ENCODE assay signal across 8 cellular contexts in the genomic region with DNA sequence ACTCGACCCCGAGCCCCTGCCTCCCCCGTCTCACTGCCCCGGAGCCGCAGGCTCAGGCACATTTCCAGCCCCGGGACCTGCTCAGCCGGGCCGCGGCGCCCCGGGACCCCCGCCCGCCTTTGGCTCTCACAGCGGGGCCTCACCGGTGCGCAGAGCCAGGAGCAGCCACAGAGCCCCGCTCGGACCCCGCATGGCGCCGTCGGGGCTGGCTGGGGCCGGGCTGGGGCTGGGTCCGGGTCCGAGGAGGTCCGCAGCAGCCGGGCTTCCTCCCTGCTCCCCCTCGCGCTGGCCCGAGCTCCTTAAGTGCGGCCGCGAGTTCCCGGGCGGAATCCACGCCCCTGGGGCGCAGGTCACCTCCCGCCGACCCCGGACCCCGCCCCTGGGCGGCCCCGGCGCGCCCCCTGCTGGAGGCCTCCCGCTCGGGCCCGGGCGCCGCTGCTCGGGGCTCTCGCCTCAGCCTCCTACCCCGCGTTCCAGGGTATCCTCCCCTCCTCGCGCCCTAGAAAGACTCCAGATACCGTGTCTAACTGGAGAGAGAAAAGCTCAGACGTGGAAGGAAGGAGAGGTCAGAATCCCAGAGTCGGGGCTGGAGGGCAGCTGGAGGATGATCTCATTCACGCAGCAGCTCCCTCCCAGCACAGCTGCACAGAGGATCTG. TPM values are rescaled to one million over a fixed set of nuclear protein-coding genes. Genes with fewer than 3 reads are reported as not detected.
DNase-seq lines count a peak whose midpoint lies in the region; ATAC-seq and TF ChIP-seq lines count a peak whose summit lies in the region.

A gene (minus strand): TSS at position 307 of the 657 bp plus-strand sequence. CDS start 115 bp downstream, at position 192.

- no peak within 1 kb of the TSS for H3K4me2 ChIP-seq in neural cell (ENCODE audit: low read length)

- H3K36me3 ChIP-seq in neural cell (ENCODE audit: insufficient read depth, low read length): no peaks in the 10 kb centered on the region

- H3K9ac ChIP-seq in neural cell (ENCODE audit: low read length): peak within 1 kb of the TSS; percentile 3

- DNase-seq in AG09309 (ENCODE audit: low read depth) (no peak), NOMO-1 treated with dmso at 0.1 percent for 144 hours (lab: John Stamatoyannopoulos, UW; ENCODE audit: unreplicated experiment) (peak; percentile 56), activated T-cell treated with anti-CD3 and anti-CD28 coated beads for 24 hours (ENCODE audit: low read depth) (peak; percentile 61), fibroblast of gingiva (ENCODE audit: low read depth) (peak; percentile 16), superior temporal gyrus (ENCODE audit: extremely low spot score) (peak; percentile 34)

- H3K9me2 ChIP-seq in neural cell (ENCODE audit: insufficient read depth, low read length): no peaks in the 10 kb centered on the region

- TF ChIP-seq RAD21 in neural cell (conservative IDR thresholded peaks at IDR 0.05): peak; percentile 19

- H3K4me3 ChIP-seq in AG09309 (ENCODE audit: control insufficient read depth, low read depth, low read length) (peak within 1 kb of the TSS; percentile 23), neural cell (ENCODE audit: low read length) (peak within 1 kb of the TSS; percentile 53)

- no peak within 1 kb of the TSS for H3K27ac ChIP-seq in neural cell (ENCODE audit: low read length)

- H4K20me1 ChIP-seq in neural cell (ENCODE audit: insufficient read depth): no peaks in the 10 kb centered on the region

- ATAC-seq in GM18873 (IDR thresholded peaks at IDR 0.05; ENCODE audit: low FRiP score, unreplicated experiment): peak; percentile 52
- peak; percentile 82 for ATAC-seq in HG03159 (IDR thresholded peaks at IDR 0.05; ENCODE audit: unreplicated experiment)

- no peak within 1 kb of the TSS for H2AFZ ChIP-seq in neural cell (ENCODE audit: low read depth, low read length)

- peak; percentile 36 for TF ChIP-seq CTCF in AG09309 (IDR thresholded peaks at IDR 0.05; ENCODE audit: control insufficient read depth, insufficient read depth, low read depth, low read length, missing control alignments)
- peak; percentile 63 for TF ChIP-seq CTCF in neural cell (IDR thresholded peaks at IDR 0.05; ENCODE audit: poor library complexity, severe bottlenecking)

- no peaks in the 10 kb centered on the region for H3F3A ChIP-seq in neural cell (ENCODE audit: insufficient read depth, low read length, poor library complexity, severe bottlenecking)

- peaks cover 15% of the 10 kb centered on the region for H3K27me3 ChIP-seq in neural cell (ENCODE audit: insufficient read depth, low read depth, low read length)

- TF ChIP-seq EP300 in neural cell (conservative IDR thresholded peaks at IDR 0.05; ENCODE audit: poor library complexity, severe bottlenecking): no peak

- no peaks in the 10 kb centered on the region for H3K9me3 ChIP-seq in neural cell (ENCODE audit: low read length)

- no peaks in the 10 kb centered on the region for H3K79me2 ChIP-seq in neural cell (replicated peaks; ENCODE audit: insufficient read depth, low read length)

TF ChIP-seq in neural cell, 6 proteins besides CTCF, POLR2A, EP300 and RAD21:
- TF ChIP-seq EZH2 (IDR thresholded peaks at IDR 0.05; ENCODE audit: borderline replicate concordance, insufficient read depth, low read length, poor library complexity, severe bottlenecking) (no peak), MXI1 (conservative IDR thresholded peaks at IDR 0.05; ENCODE audit: poor library complexity, severe bottlenecking) (no peak), TAF1 (IDR thresholded peaks at IDR 0.05; ENCODE audit: low read depth) (no peak), POLR2AphosphoS5 (IDR thresholded peaks at IDR 0.05) (no peak), SMC3 (conservative IDR thresholded peaks at IDR 0.05; ENCODE audit: poor library complexity) (peak; percentile 24)
- TF ChIP-seq, protein P1, sequence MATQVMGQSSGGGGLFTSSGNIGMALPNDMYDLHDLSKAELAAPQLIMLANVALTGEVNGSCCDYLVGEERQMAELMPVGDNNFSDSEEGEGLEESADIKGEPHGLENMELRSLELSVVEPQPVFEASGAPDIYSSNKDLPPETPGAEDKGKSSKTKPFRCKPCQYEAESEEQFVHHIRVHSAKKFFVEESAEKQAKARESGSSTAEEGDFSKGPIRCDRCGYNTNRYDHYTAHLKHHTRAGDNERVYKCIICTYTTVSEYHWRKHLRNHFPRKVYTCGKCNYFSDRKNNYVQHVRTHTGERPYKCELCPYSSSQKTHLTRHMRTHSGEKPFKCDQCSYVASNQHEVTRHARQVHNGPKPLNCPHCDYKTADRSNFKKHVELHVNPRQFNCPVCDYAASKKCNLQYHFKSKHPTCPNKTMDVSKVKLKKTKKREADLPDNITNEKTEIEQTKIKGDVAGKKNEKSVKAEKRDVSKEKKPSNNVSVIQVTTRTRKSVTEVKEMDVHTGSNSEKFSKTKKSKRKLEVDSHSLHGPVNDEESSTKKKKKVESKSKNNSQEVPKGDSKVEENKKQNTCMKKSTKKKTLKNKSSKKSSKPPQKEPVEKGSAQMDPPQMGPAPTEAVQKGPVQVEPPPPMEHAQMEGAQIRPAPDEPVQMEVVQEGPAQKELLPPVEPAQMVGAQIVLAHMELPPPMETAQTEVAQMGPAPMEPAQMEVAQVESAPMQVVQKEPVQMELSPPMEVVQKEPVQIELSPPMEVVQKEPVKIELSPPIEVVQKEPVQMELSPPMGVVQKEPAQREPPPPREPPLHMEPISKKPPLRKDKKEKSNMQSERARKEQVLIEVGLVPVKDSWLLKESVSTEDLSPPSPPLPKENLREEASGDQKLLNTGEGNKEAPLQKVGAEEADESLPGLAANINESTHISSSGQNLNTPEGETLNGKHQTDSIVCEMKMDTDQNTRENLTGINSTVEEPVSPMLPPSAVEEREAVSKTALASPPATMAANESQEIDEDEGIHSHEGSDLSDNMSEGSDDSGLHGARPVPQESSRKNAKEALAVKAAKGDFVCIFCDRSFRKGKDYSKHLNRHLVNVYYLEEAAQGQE (IDR thresholded peaks at IDR 0.05; ENCODE audit: borderline replicate concordance): no peak

RNA-seq across cellular contexts. Expression of the gene that starts here (rescaled TPM):
- 0.06 and 0.09 TPM in 2 replicates for polyA plus RNA-seq in neural cell
- 0.46 TPM in 1 of 2 replicates, not detected in the other for polyA minus RNA-seq in neural cell
